In the genomic region with DNA sequence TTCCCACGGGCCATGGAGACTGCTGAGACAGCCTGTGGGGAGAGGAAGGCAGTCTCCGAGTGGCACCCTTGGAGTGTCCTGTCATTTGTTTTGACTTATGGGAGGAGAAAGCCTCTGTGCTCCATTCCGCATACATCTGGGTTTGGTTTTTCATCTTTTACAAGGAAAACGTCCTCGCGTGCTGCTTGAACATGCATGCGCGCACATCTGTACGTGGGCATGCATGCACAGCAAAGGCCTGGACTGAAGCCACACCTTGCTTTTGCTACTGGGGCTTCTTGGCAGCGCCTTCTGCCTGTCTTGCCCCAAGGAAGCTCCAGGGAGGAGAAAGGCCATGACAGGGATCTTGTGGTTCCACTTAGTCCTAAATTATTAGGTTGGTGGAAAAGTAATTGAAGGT, we compare ENCODE assay signal across 20 cellular contexts. TPM values are rescaled to one million over a fixed set of nuclear protein-coding genes. Genes with fewer than 3 reads are reported as not detected.
DNase-seq lines count a peak whose midpoint lies in the region; ATAC-seq and TF ChIP-seq lines count a peak whose summit lies in the region.
"Had no signal": no experiment of that assay in that cellular context is flagged by ENCODE, and none has a peak within 500 bp of the region (broad histone marks: within the 10 kb centered on the region; RNA-seq: fewer than 3 reads in every experiment).

No MANE protein-coding gene starts in this region.

- no peaks in the 10 kb centered on the region for H3K79me2 ChIP-seq in osteoblast (ENCODE audit: insufficient read depth, low read length)

- no peak overlapping the region for H3K4me2 ChIP-seq in osteoblast (ENCODE audit: insufficient read depth, low read length)
- H3K4me2 ChIP-seq: A549, GM23338 had no signal

- no peaks in the 10 kb centered on the region for H3K4me1 ChIP-seq in osteoblast (ENCODE audit: insufficient read depth, low read length)
- H3K4me1 ChIP-seq: A549 had no signal

- no peak overlapping the region for H2AFZ ChIP-seq in osteoblast (ENCODE audit: low read length)
- H2AFZ ChIP-seq: GM23338 had no signal

- peaks cover 27% of the 10 kb centered on the region for H3K36me3 ChIP-seq in osteoblast (ENCODE audit: insufficient read depth, low read length)

- in situ Hi-C loops in GM13977 (cut with MboI; ENCODE audit: low pct_unique_long_range_greater_than_20kb, low sequenced_read_pairs, unreplicated experiment) = no loop called here

- no peaks in the 10 kb centered on the region for H3K9me3 ChIP-seq in osteoblast (ENCODE audit: low read depth, low read length)
- H3K9me3 ChIP-seq: A549 had no signal

- H3K4me3 ChIP-seq in AG10803 (ENCODE audit: low read length) = no peak overlapping the region
- H3K4me3 ChIP-seq in HFF-Myc (replicated peaks; ENCODE audit: low read depth, low read length) = no peak overlapping the region
- H3K4me3 ChIP-seq in osteoblast (ENCODE audit: insufficient read depth, low read length) = no peak overlapping the region
- H3K4me3 ChIP-seq: A549, GM23338 had no signal

- DNase-seq in AG10803 (ENCODE audit: low read depth) (peak; percentile 28), HFF-Myc (ENCODE audit: extremely low read depth, low read depth) (peak; percentile 16), fibroblast of peridontal ligament (ENCODE audit: extremely low read depth) (peak; percentile 16), osteoblast (ENCODE audit: insufficient read length, low spot score, missing footprints) (peak; percentile 61), NCI-H2196 (lab: John Stamatoyannopoulos, UW; ENCODE audit: unreplicated experiment) (no peak), GM13977 (ENCODE audit: low spot score) (no peak)
- DNase-seq: 8988T; ACHN; C1 segment of cervical spinal cord; Calu3; CD4-positive, alpha-beta memory T cell; COR-L47; DMS53; DMS79 treated with DMSO at 0.1 percent for 48 hours; GF-D8; H9 had no signal

- H3K27ac ChIP-seq in osteoblast (ENCODE audit: low read depth, low read length) = no peak overlapping the region
- H3K27ac ChIP-seq: A549 had no signal

- peaks cover 1% of the 10 kb centered on the region for H3K27me3 ChIP-seq in osteoblast (ENCODE audit: insufficient read depth, low read length)

- ATAC-seq in GM18909 (IDR thresholded peaks at IDR 0.05; ENCODE audit: poor library complexity, unreplicated experiment) = no peak
- ATAC-seq: HCT116 had no signal

- H4K20me1 ChIP-seq in osteoblast (ENCODE audit: insufficient read depth, low read length) = no peaks in the 10 kb centered on the region

- TF ChIP-seq CTCF in AG10803 (conservative IDR thresholded peaks at IDR 0.05; ENCODE audit: low read length) (no peak), HFF-Myc (IDR thresholded peaks at IDR 0.05; ENCODE audit: low read depth, low read length, missing control alignments) (no peak), osteoblast (IDR thresholded peaks at IDR 0.05; ENCODE audit: extremely low read depth, low read depth, low read length) (no peak), GM13977 (IDR thresholded peaks at IDR 0.05; ENCODE audit: extremely low read depth, insufficient read depth, missing control alignments) (no peak)

RNA-seq across cellular contexts. Expression of a gene that starts 44.0 kb away (rescaled TPM):
- 32.7 and 33.7 TPM in 2 replicates for total RNA-seq in osteoblast

RNA-seq across cellular contexts. Expression of a gene that starts 44.1 kb away (rescaled TPM):
- 30.9 and 38.4 TPM in 2 replicates for total RNA-seq in osteoblast

RNA-seq across cellular contexts. Expression of a gene that starts 48.3 kb away (rescaled TPM):
- total RNA-seq in osteoblast = 98.4 and 107 TPM in 2 replicates

Comparison
In these comparisons a context has a peak if more than half of its experiments do, and no peak if none do; other contexts are left out.
1. DNase-seq: peak in AG10803 (single experiment), HFF-Myc (single experiment), fibroblast of peridontal ligament (single experiment) and osteoblast (single experiment); none in NCI-H2196 (single experiment) and GM13977 (single experiment).